ENCODE assay signal across 12 cellular contexts in the genomic region with DNA sequence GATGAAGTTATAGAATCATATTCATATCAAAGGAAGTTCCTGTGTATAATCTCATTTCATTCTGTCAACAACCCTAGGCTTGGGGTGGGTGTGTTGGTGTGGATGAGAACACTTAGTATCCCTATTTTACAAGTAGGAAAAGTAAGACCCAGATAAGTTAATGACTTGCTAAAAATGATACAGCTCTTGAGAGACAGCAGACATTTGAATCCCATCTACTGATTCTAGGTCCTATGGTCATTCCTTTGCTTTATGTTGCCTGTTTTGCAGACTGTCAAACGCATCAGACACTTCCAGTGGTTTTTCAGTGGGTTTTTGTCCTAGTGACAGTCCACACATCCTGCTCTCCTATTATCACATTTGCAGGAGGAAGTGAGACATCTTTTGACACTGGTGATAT.
DNase-seq lines count a peak whose midpoint lies in the region; ATAC-seq and TF ChIP-seq lines count a peak whose summit lies in the region.
"Had no signal": no experiment of that assay in that cellular context is flagged by ENCODE, and none has a peak within 500 bp of the region (broad histone marks: within the 10 kb centered on the region; RNA-seq: fewer than 3 reads in every experiment).

No MANE protein-coding gene starts in this region.

- DNase-seq in DMS53 (lab: John Stamatoyannopoulos, UW) (peak; percentile 60), DMS53 treated with DMSO at 0.1 percent for 48 hours (lab: John Stamatoyannopoulos, UW; ENCODE audit: unreplicated experiment) (no peak), breast epithelium (ENCODE audit: low spot score in 2 of 2) (no peak), lower lobe of right lung (no peak), tibial artery (no peak), NCI-H2196 treated with DMSO at 0.1 percent for 48 hours (lab: John Stamatoyannopoulos, UW; ENCODE audit: unreplicated experiment) (no peak)
- DNase-seq in activated T-helper 2 cell treated with anti-CD3 and anti-CD28 coated beads, Interferon-gamma antibody, Interleukin-2, Interleukin-4, amounts not matched to agents 10 μg/mL and 5 μg/mL and 100 μg/mL, durations not matched to agents 14 hours and 24 hours and 36 hours (ENCODE audit: low spot score), result no peak
- DNase-seq in activated CD4-positive, alpha-beta T cell treated with anti-CD3 and anti-CD28 coated beads, Interleukin-2, amount 50 U/mL, for 1 hour, result no peak
- DNase-seq: effector memory CD4-positive, alpha-beta T cell; NCI-H2107; SW 1271 had no signal

- H3K27me3 ChIP-seq in breast epithelium (no peaks in the 10 kb centered on the region), lower lobe of right lung (ENCODE audit: low read depth) (no peaks in the 10 kb centered on the region), tibial artery (no peaks in the 10 kb centered on the region)

- no peaks in the 10 kb centered on the region for H3K9me3 ChIP-seq in breast epithelium
- no peaks in the 10 kb centered on the region for H3K9me3 ChIP-seq in lower lobe of right lung
- no peaks in the 10 kb centered on the region for H3K9me3 ChIP-seq in tibial artery
- H3K9me3 ChIP-seq: mucosa of descending colon had no signal

- H3K9me3 Mint-ChIP-seq in activated T-helper 2 cell treated with anti-CD3 and anti-CD28 coated beads, Interferon-gamma antibody, Interleukin-2, Interleukin-4, amounts not matched to agents 10 μg/mL and 5 μg/mL and 100 μg/mL, durations not matched to agents 14 hours and 24 hours and 36 hours, result no peaks in the 10 kb centered on the region

- no peaks in the 10 kb centered on the region for H3K36me3 Mint-ChIP-seq in activated T-helper 2 cell treated with anti-CD3 and anti-CD28 coated beads, Interferon-gamma antibody, Interleukin-2, Interleukin-4, amounts not matched to agents 10 μg/mL and 5 μg/mL and 100 μg/mL, durations not matched to agents 14 hours and 24 hours and 36 hours (ENCODE audit: low read depth)

- intact Hi-C loops in breast epithelium (cut with DNase I; ENCODE audit: low total_unique reads), result no loop called here
- intact Hi-C loops in lower lobe of right lung (cut with DNase I), result no loop called here
- intact Hi-C loops in tibial artery (cut with DNase I; ENCODE audit: low total_unique reads), result no loop called here
- intact Hi-C loops in activated T-helper 2 cell treated with anti-CD3 and anti-CD28 coated beads, Interferon-gamma antibody, Interleukin-2, Interleukin-4, amounts not matched to agents 10 μg/mL and 5 μg/mL and 100 μg/mL, durations not matched to agents 14 hours and 24 hours and 36 hours (cut with micrococcal nuclease), result no loop called here

- peaks cover 15% of the 10 kb centered on the region for H3K4me1 Mint-ChIP-seq in activated T-helper 2 cell treated with anti-CD3 and anti-CD28 coated beads, Interferon-gamma antibody, Interleukin-2, Interleukin-4, amounts not matched to agents 10 μg/mL and 5 μg/mL and 100 μg/mL, durations not matched to agents 14 hours and 24 hours and 36 hours (ENCODE audit: low read depth)

- H3K4me3 Mint-ChIP-seq in activated T-helper 2 cell treated with anti-CD3 and anti-CD28 coated beads, Interferon-gamma antibody, Interleukin-2, Interleukin-4, amounts not matched to agents 10 μg/mL and 5 μg/mL and 100 μg/mL, durations not matched to agents 14 hours and 24 hours and 36 hours (ENCODE audit: low read depth), result no peak overlapping the region

- H3K4me1 ChIP-seq in breast epithelium (no peaks in the 10 kb centered on the region), lower lobe of right lung (peaks cover 28% of the 10 kb centered on the region), tibial artery (peaks cover 0 to 20% (median 9%) of the 10 kb centered on the region in 4 donors)

- no peak for ATAC-seq in lower lobe of right lung

- no peak for TF ChIP-seq CTCF in breast epithelium (IDR thresholded peaks at IDR 0.05)
- no peak for TF ChIP-seq CTCF in lower lobe of right lung (IDR thresholded peaks at IDR 0.05)
- no peak for TF ChIP-seq CTCF in tibial artery (IDR thresholded peaks at IDR 0.05)

- no peak overlapping the region for H3K27ac Mint-ChIP-seq in activated T-helper 2 cell treated with anti-CD3 and anti-CD28 coated beads, Interferon-gamma antibody, Interleukin-2, Interleukin-4, amounts not matched to agents 10 μg/mL and 5 μg/mL and 100 μg/mL, durations not matched to agents 14 hours and 24 hours and 36 hours

- no peak for TF ChIP-seq POLR2A in breast epithelium (IDR thresholded peaks at IDR 0.05)

- H3K27me3 Mint-ChIP-seq in activated T-helper 2 cell treated with anti-CD3 and anti-CD28 coated beads, Interferon-gamma antibody, Interleukin-2, Interleukin-4, amounts not matched to agents 10 μg/mL and 5 μg/mL and 100 μg/mL, durations not matched to agents 14 hours and 24 hours and 36 hours (ENCODE audit: low read depth), result peaks cover 79% of the 10 kb centered on the region

- H3K27ac ChIP-seq in breast epithelium (peak overlapping the region; percentile 81 to 83), lower lobe of right lung (peak overlapping the region; percentile 71), tibial artery (peak overlapping the region; percentile 23 to 40)

- H3K36me3 ChIP-seq in breast epithelium (no peaks in the 10 kb centered on the region), lower lobe of right lung (no peaks in the 10 kb centered on the region), tibial artery (no peaks in the 10 kb centered on the region)

- peak overlapping the region in 1 of 3 donors; percentile 66 for H3K4me3 ChIP-seq in breast epithelium
- peak overlapping the region; percentile 50 for H3K4me3 ChIP-seq in lower lobe of right lung
- no peak overlapping the region for H3K4me3 ChIP-seq in tibial artery
- H3K4me3 ChIP-seq: mucosa of descending colon had no signal

Comparison
In these comparisons a context has a peak if more than half of its experiments do, and no peak if none do; other contexts are left out.
1. H3K27ac ChIP-seq: peak in every context shown above with its lines; median percentile 82 in breast epithelium; 71 in lower lobe of right lung; 32 in tibial artery.